Comparison of ENCODE assay signal across 9 cellular contexts in genomic region chr3:125062904-125063618, GRCh38. TPM values are rescaled to one million over a fixed set of nuclear protein-coding genes. Genes with fewer than 3 reads are reported as not detected.
DNase-seq lines count a peak whose midpoint lies in the region; ATAC-seq and TF ChIP-seq lines count a peak whose summit lies in the region.
"Had no signal": no experiment of that assay in that cellular context is flagged by ENCODE, and none has a peak within 500 bp of the region (broad histone marks: within the 10 kb centered on the region; RNA-seq: fewer than 3 reads in every experiment).

No MANE protein-coding gene starts in this region.

- peak; percentile 76 for DNase-seq in dedifferentiated amniotic fluid mesenchymal stem cell (ENCODE audit: extremely low spot score)
- peak in 1 of 3 donors; percentile 42 for DNase-seq in right lobe of liver
- DNase-seq in stimulated activated naive CD4-positive, alpha-beta T cell treated with Interleukin-2 at 50 U/mL for 16 hours (lab: John Stamatoyannopoulos, UW) = no peak
- no peak for DNase-seq in DMS 273 treated with DMSO at 0.1 percent for 48 hours (lab: John Stamatoyannopoulos, UW)
- DNase-seq: stimulated activated CD4-positive, alpha-beta T cell treated with anti-CD3 and anti-CD28 coated beads, Interleukin-12 subunit alpha, Interleukin-12 subunit beta, amount 100 ng/mL, for 4 hours had no signal

- TF ChIP-seq EP300 in Ishikawa (IDR thresholded peaks at IDR 0.05; ENCODE audit: borderline replicate concordance) = no peak

- H3K36me3 ChIP-seq in ACC112 (ENCODE audit: insufficient read depth, low read length) (no peaks in the 10 kb centered on the region), right lobe of liver (no peaks in the 10 kb centered on the region)

- no peak for TF ChIP-seq CTCF in right lobe of liver (IDR thresholded peaks at IDR 0.05)

- 19% methylated on average over 5 of the region's 7 CpGs for WGBS in right lobe of liver (ENCODE audit: insufficient coverage, low coverage, low lambda C conversion rate, missing lambda C conversion rate)

- TF ChIP-seq POLR2A in right lobe of liver (IDR thresholded peaks at IDR 0.05) = no peak

- no peaks in the 10 kb centered on the region for H3K27me3 ChIP-seq in ACC112 (ENCODE audit: insufficient read depth, low read length)
- H3K27me3 ChIP-seq in right lobe of liver = no peaks in the 10 kb centered on the region

- no peak for TF ChIP-seq RAD21 in Ishikawa (IDR thresholded peaks at IDR 0.05; ENCODE audit: low read depth)

- intact Hi-C loops in right lobe of liver (cut with DNase I) = no loop called here

- H3K4me3 ChIP-seq in ACC112 (ENCODE audit: low read depth, low read length) (no peak overlapping the region), right lobe of liver (no peak overlapping the region)

- peaks cover 41% of the 10 kb centered on the region for H3K4me1 ChIP-seq in ACC112 (ENCODE audit: control insufficient read depth, insufficient read depth, low read length, unreplicated experiment)
- H3K4me1 ChIP-seq in right lobe of liver = peaks cover 0 to 8% (median 0%) of the 10 kb centered on the region in 4 donors

- ATAC-seq in right lobe of liver (peak; percentile 66 to 82 (median 76)), GM21528 (IDR thresholded peaks at IDR 0.05; ENCODE audit: low FRiP score, unreplicated experiment) (no peak), HG03196 (IDR thresholded peaks at IDR 0.05; ENCODE audit: unreplicated experiment) (no peak)

- H2AFZ ChIP-seq in ACC112 (ENCODE audit: low read length, unreplicated experiment) = peak overlapping the region; percentile 10

- H3K27ac ChIP-seq in ACC112 (ENCODE audit: low read depth, low read length) = peak overlapping the region; percentile 91
- no peak overlapping the region for H3K27ac ChIP-seq in right lobe of liver

- no peaks in the 10 kb centered on the region for H3K9me3 ChIP-seq in right lobe of liver

- H3K79me2 ChIP-seq in ACC112 (ENCODE audit: control insufficient read depth, insufficient read depth, low read length, unreplicated experiment) = no peaks in the 10 kb centered on the region

TF ChIP-seq in Ishikawa, 13 proteins besides CTCF, POLR2A, EP300 and RAD21:
- TF ChIP-seq YY1 (IDR thresholded peaks at IDR 0.05; ENCODE audit: low read depth) (no peak), FOXM1 (IDR thresholded peaks at IDR 0.05; ENCODE audit: borderline replicate concordance, low read depth) (no peak), TEAD4 (IDR thresholded peaks at IDR 0.05) (peak; percentile 81), ZBTB7A (IDR thresholded peaks at IDR 0.05; ENCODE audit: low read depth) (no peak)

RNA-seq across cellular contexts. Expression of gene HEG1, which starts 7.3 kb away (rescaled TPM):
- 10 to 100 TPM in 3 of 6 experiments, 1 to 10 TPM in 3; 3.5 to 14.9 (median 10.8) TPM for total RNA-seq in right lobe of liver

Comparison
In these comparisons a context has a peak if more than half of its experiments do, and no peak if none do; other contexts are left out.
1. ATAC-seq: peak in right lobe of liver (4 of 4); none in GM21528 (single experiment) and HG03196 (single experiment).